ENCODE assay signal across 9 cellular contexts in genomic region chr5:119801570-119801969, GRCh38.
"Had no signal": no experiment of that assay in that cellular context is flagged by ENCODE, and none has a peak within 500 bp of the region (broad histone marks: within the 10 kb centered on the region; RNA-seq: fewer than 3 reads in every experiment).

No MANE protein-coding gene starts in this region.

- H2AFZ ChIP-seq: GM23248, GM23338 had no signal

- H3K27ac Mint-ChIP-seq: GM23338, H9, HFFc6 had no signal

- H3K4me3 Mint-ChIP-seq: GM23338, H9, HFFc6 had no signal

- ATAC-seq: GM23338, HCT116 had no signal

- H3K4me1 ChIP-seq: HAP-1 had no signal

- H3K36me3 ChIP-seq: HAP-1 had no signal

- H3K4me2 ChIP-seq: GM23338 had no signal

- DNase-seq: GM23248, GOT3, H7, H9, HCEC 1CT, HFFc6 had no signal

- H3K4me3 ChIP-seq: GM23248, GM23338, HAP-1 had no signal

- H3K9ac ChIP-seq: GM23248 had no signal

- H3K9me3 ChIP-seq: HAP-1 had no signal

- H3K27ac ChIP-seq: GM23248 had no signal
